21 cellular contexts compared by ENCODE assay signal in the genomic region with DNA sequence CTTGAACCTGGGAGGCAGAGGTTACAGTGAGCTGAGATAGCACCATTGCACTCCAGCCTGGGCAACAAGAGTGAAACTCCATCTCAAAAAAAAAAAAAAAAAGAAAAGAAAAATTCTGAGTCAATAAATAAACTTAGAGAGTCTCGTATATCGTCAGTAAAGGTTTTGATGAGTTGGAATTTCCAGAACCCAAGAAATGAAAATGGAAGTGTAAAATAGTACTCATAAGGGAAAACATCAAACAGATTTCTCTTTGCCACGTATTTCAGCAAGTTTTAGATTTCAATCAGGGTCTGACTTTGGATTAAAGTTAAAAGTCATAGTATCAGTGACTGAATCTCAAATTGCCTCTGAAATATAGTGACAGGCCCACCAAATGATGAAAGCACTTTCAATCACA.
"Had no signal": no experiment of that assay in that cellular context is flagged by ENCODE, and none has a peak within 500 bp of the region (broad histone marks: within the 10 kb centered on the region; RNA-seq: fewer than 3 reads in every experiment).

No MANE protein-coding gene starts in this region.

- H3K4me3 Mint-ChIP-seq: IgD-negative memory B cell had no signal

- H3K27me3 Mint-ChIP-seq: IgD-negative memory B cell had no signal

- H3K4me3 ChIP-seq: K562, SJSA1, SK-N-MC had no signal

- ATAC-seq: K562 had no signal

- DNase-seq: Kasumi-1, MM.1S, NCI-H1092 treated with DMSO at 0.1 percent for 48 hours, NCI-H1436, NCI-H187, NCI-H2029, NCI-H2081 treated with DMSO at 0.1 percent for 48 hours, NCI-H2171, NCI-H226, NCI-H446, NCI-H510A, NCI-H524 treated with DMSO at 0.1 percent for 48 hours, NCI-H69, NCI-H774, Right ventricle myocardium superior, RPMI8226, SIG-M5 had no signal

- H3K27ac Mint-ChIP-seq: IgD-negative memory B cell had no signal

- H3K4me1 Mint-ChIP-seq: IgD-negative memory B cell had no signal
